8 cellular contexts compared by ENCODE assay signal in the genomic region with DNA sequence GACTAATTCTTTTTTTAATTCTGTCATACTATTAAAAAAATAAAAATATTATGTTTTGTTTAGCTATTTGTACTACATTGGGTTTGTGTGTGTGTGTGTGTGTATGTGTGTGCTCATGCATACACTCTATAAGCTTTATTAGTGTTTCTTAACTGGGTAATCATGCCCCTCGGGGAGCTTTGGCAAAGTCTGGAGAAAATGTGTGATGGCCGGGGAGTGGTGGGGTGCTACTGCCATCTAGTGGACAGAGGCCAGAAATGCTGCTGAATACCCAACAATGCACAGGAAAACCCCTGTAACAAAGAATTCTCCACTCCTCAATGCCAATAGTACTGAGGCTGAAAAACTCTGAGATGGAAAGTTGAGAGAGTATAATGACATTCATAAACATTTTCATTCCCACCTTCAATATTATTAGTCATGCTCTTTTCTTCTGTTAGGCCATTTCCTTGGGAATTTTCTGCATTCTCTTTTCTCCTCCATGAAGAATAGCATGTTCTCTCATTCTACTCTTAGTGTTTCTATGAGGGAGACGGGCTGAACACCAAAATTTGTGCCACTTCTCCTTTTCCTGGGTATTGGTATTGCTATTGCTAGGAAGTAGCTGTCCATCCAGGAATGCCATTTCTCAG.
DNase-seq lines count a peak whose midpoint lies in the region; ATAC-seq and TF ChIP-seq lines count a peak whose summit lies in the region.

No MANE protein-coding gene starts in this region.

- intact Hi-C loops in mucosa of descending colon (cut with DNase I, micrococcal nuclease) = loop anchor here (5.0 to 10.0 kb wide), 2 partner anchors 209 to 297 kb away; no protein-coding TSS in a partner anchor

- H3K36me3 ChIP-seq in mucosa of descending colon (ENCODE audit: low read depth) = no peaks in the 10 kb centered on the region

- H3K27me3 Mint-ChIP-seq in endothelial cell (ENCODE audit: unreplicated experiment) = no peaks in the 10 kb centered on the region

- DNase-seq in CD1c-positive myeloid dendritic cell (ENCODE audit: extremely low spot score) (peak; percentile 73), GM19238 (ENCODE audit: insufficient read length, low spot score) (peak; percentile 19), NCI-H82 treated with DMSO at 0.1 percent for 48 hours (lab: John Stamatoyannopoulos, UW; ENCODE audit: unreplicated experiment) (peak; percentile 52), endothelial cell (ENCODE audit: low spot score) (peak; percentile 75), mucosa of descending colon (peak in 2 of 3 donors; percentile 57 to 70)
- peak; percentile 22 to 25 for DNase-seq in activated CD8-positive, alpha-beta memory T cell treated with anti-CD3 and anti-CD28 coated beads for 4 hours (ENCODE audit: low read depth in 2 of 2)
- DNase-seq in stimulated activated CD8-positive, alpha-beta memory T cell treated with anti-CD3 and anti-CD28 coated beads, Interleukin-4, amount 100 ng/mL, for 48 hours = peak; percentile 75

- TF ChIP-seq CTCF in endothelial cell (IDR thresholded peaks at IDR 0.05; ENCODE audit: unreplicated experiment) (peak; percentile 93), mucosa of descending colon (IDR thresholded peaks at IDR 0.05) (peak; percentile 90)

- no peak overlapping the region for H3K4me3 ChIP-seq in mucosa of descending colon

- peak; percentile 89 for ATAC-seq in HG03432 (IDR thresholded peaks at IDR 0.05; ENCODE audit: unreplicated experiment)
- peak; percentile 95 for ATAC-seq in mucosa of descending colon

- H3K9me3 Mint-ChIP-seq in endothelial cell (ENCODE audit: unreplicated experiment) = no peaks in the 10 kb centered on the region

- no peaks in the 10 kb centered on the region for H3K4me1 ChIP-seq in mucosa of descending colon (ENCODE audit: low read depth)

- H3K4me3 Mint-ChIP-seq in endothelial cell (ENCODE audit: unreplicated experiment) = no peak overlapping the region

- no peak overlapping the region for H3K27ac Mint-ChIP-seq in endothelial cell (ENCODE audit: unreplicated experiment)

- peaks cover 16% of the 10 kb centered on the region for H3K4me1 Mint-ChIP-seq in endothelial cell (ENCODE audit: unreplicated experiment)

- peaks cover 12% of the 10 kb centered on the region for H3K36me3 Mint-ChIP-seq in endothelial cell (ENCODE audit: low read depth, unreplicated experiment)

- peaks cover 5% of the 10 kb centered on the region for H3K9me3 ChIP-seq in mucosa of descending colon

Comparison
In these comparisons a context has a peak if more than half of its experiments do, and no peak if none do; other contexts are left out.
1. DNase-seq: peak in every context shown above with its lines; median percentile 75 in endothelial cell; 75 in stimulated activated CD8-positive, alpha-beta memory T cell treated with anti-CD3 and anti-CD28 coated beads, Interleukin-4, amount 100 ng/mL, for 48 hours; 73 in CD1c-positive myeloid dendritic cell; 64 in mucosa of descending colon; 52 in NCI-H82 treated with DMSO at 0.1 percent for 48 hours; 24 in activated CD8-positive, alpha-beta memory T cell treated with anti-CD3 and anti-CD28 coated beads for 4 hours; 19 in GM19238.